10 cellular contexts compared by ENCODE assay signal in the genomic region with DNA sequence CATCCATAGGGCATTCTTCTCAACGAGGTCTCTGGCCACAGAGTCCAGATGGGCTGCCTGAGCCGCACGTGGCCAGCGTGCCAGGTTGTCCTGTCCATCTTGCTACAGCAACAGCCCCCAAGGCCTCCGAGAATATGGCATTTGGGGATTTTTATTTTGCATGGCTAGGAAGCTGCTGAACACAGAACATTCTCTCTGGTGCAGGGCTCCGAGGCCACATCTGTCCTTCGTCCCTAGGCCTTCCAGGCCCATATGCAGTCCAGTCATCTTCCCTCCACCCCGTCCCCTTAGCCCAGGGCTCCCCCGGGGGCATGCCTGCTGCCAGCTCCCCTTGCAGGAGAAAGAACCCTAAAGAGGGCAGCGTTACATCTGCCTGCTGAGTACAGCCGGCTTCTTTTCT. TPM values are rescaled to one million over a fixed set of nuclear protein-coding genes. Genes with fewer than 3 reads are reported as not detected.
DNase-seq lines count a peak whose midpoint lies in the region; ATAC-seq and TF ChIP-seq lines count a peak whose summit lies in the region.
"Had no signal": no experiment of that assay in that cellular context is flagged by ENCODE, and none has a peak within 500 bp of the region (broad histone marks: within the 10 kb centered on the region; RNA-seq: fewer than 3 reads in every experiment).

No MANE protein-coding gene starts in this region.

- peaks cover 43% of the 10 kb centered on the region for H3K4me1 Mint-ChIP-seq in activated CD4-positive, alpha-beta T cell treated with anti-CD3 and anti-CD28 coated beads for 36 hours

- H4K20me1 ChIP-seq in PC-3 (ENCODE audit: low read length) (peaks cover 11% of the 10 kb centered on the region; the same call in 1 of the 2 replicates), hepatocyte (ENCODE audit: insufficient read depth, poor library complexity, severe bottlenecking) (peaks cover 30% of the 10 kb centered on the region)

- no peak overlapping the region; the same call in 1 of the 2 replicates for H3K9ac ChIP-seq in PC-3 (ENCODE audit: low read length)

- no peak for TF ChIP-seq POLR2A in spleen (IDR thresholded peaks at IDR 0.05)

- in situ Hi-C loops in GM13977 (cut with MboI; ENCODE audit: low pct_unique_long_range_greater_than_20kb, low sequenced_read_pairs, unreplicated experiment): no loop called here

- no peak for ATAC-seq in activated CD4-positive, alpha-beta T cell treated with anti-CD3 and anti-CD28 coated beads for 36 hours
- no peak for ATAC-seq in PC-3

- peaks cover 7% of the 10 kb centered on the region for H3K36me3 Mint-ChIP-seq in activated CD4-positive, alpha-beta T cell treated with anti-CD3 and anti-CD28 coated beads for 36 hours (ENCODE audit: low read depth)

- no peaks in the 10 kb centered on the region for H3K27me3 ChIP-seq in PC-3 (ENCODE audit: low read length)
- H3K27me3 ChIP-seq in hepatocyte: no peaks in the 10 kb centered on the region
- no peaks in the 10 kb centered on the region for H3K27me3 ChIP-seq in spleen (replicated peaks in 1 of 7)

- H3K9me3 ChIP-seq in PC-3 (ENCODE audit: low read length) (no peaks in the 10 kb centered on the region), hepatocyte (ENCODE audit: low read depth) (no peaks in the 10 kb centered on the region), spleen (no peaks in the 10 kb centered on the region)

- DNase-seq in activated CD4-positive, alpha-beta T cell treated with anti-CD3 and anti-CD28 coated beads for 36 hours: no peak
- no peak for DNase-seq in activated CD4-positive, alpha-beta T cell treated with anti-CD3 and anti-CD28 coated beads for 1 hour
- DNase-seq in PC-3 (no peak), hepatocyte (ENCODE audit: low spot score) (no peak), spleen (peak; percentile 76), DMS79 treated with DMSO at 0.1 percent for 48 hours (lab: John Stamatoyannopoulos, UW) (no peak), GM13977 (ENCODE audit: low spot score) (no peak), NCI-H1930 (lab: John Stamatoyannopoulos, UW) (no peak)
- DNase-seq: NCI-H82 had no signal

- no peaks in the 10 kb centered on the region for H3K27me3 Mint-ChIP-seq in activated CD4-positive, alpha-beta T cell treated with anti-CD3 and anti-CD28 coated beads for 36 hours
- H3K27me3 Mint-ChIP-seq: B cell had no signal

- intact Hi-C loops in activated CD4-positive, alpha-beta T cell treated with anti-CD3 and anti-CD28 coated beads for 36 hours (cut with DNase I, micrococcal nuclease): loop anchor here (5.0 to 10.0 kb wide), 2 partner anchors 256 to 364 kb away; no protein-coding TSS in a partner anchor
- intact Hi-C loops in PC-3 (cut with micrococcal nuclease) (loop anchor here (5.0 kb wide), 1 partner anchor 131 kb away; no protein-coding TSS in a partner anchor), spleen (cut with DNase I; ENCODE audit: low total_unique reads) (no loop called here)

- CTCF ChIA-PET in activated CD4-positive, alpha-beta T cell treated with anti-CD3 and anti-CD28 coated beads for 36 hours (lab: Charles Lee): interaction anchor here (0.6 to 2.1 kb wide), 3 partner anchors 17 to 255 kb away, joined by 4 to 13 read pairs (median 5); no protein-coding TSS in a partner anchor
- CTCF ChIA-PET in PC-3 (lab: Charles Lee): no interaction called here

- peaks cover 61% of the 10 kb centered on the region for H3K79me2 ChIP-seq in PC-3 (ENCODE audit: low read length)
- peaks cover 62% of the 10 kb centered on the region for H3K79me2 ChIP-seq in hepatocyte

- H3K9me2 ChIP-seq in PC-3 (replicated peaks; ENCODE audit: low read length) (no peaks in the 10 kb centered on the region), hepatocyte (replicated peaks; ENCODE audit: insufficient read depth) (no peaks in the 10 kb centered on the region)

- H3K27ac Mint-ChIP-seq in activated CD4-positive, alpha-beta T cell treated with anti-CD3 and anti-CD28 coated beads for 36 hours: no peak overlapping the region

- H3K4me3 Mint-ChIP-seq in activated CD4-positive, alpha-beta T cell treated with anti-CD3 and anti-CD28 coated beads for 36 hours: peak overlapping the region; percentile 85

- no TSS peak for BruUV-seq in PC-3 (replicated peaks; lab: Mats Ljungman, UMichigan)

- TF ChIP-seq CTCF in PC-3 (conservative IDR thresholded peaks at IDR 0.05; ENCODE audit: low read depth, low read length) (no peak), hepatocyte (IDR thresholded peaks at IDR 0.05; ENCODE audit: poor library complexity) (no peak), spleen (IDR thresholded peaks at IDR 0.05 in 8 of 11, conservative IDR thresholded peaks at IDR 0.05 in 3 of 11) (no peak), GM13977 (IDR thresholded peaks at IDR 0.05; ENCODE audit: extremely low read depth, insufficient read depth, missing control alignments) (no peak)

- H3K4me3 ChIP-seq in PC-3 (ENCODE audit: low read length) (peak overlapping the region; percentile 77; the same call in 1 of the 2 replicates), hepatocyte (no peak overlapping the region), spleen (no peak overlapping the region)

- POLR2A ChIA-PET in activated CD4-positive, alpha-beta T cell treated with anti-CD3 and anti-CD28 coated beads for 36 hours (lab: Charles Lee): interaction anchor here (1.2 to 1.9 kb wide), 2 partner anchors 18 to 28 kb away, joined by 4 to 9 read pairs; no protein-coding TSS in a partner anchor
- POLR2A ChIA-PET in PC-3 (lab: Charles Lee; ENCODE audit: unreplicated experiment): no interaction called here

- no peaks in the 10 kb centered on the region for H3K9me3 Mint-ChIP-seq in activated CD4-positive, alpha-beta T cell treated with anti-CD3 and anti-CD28 coated beads for 36 hours (ENCODE audit: low read depth)

- no peak overlapping the region for H3K27ac ChIP-seq in PC-3 (ENCODE audit: low read length)
- H3K27ac ChIP-seq in hepatocyte: peak overlapping the region; percentile 76
- peak overlapping the region in 1 of 8 donors; percentile 83 for H3K27ac ChIP-seq in spleen

- H2AFZ ChIP-seq in PC-3 (ENCODE audit: low read length) (no peak overlapping the region), hepatocyte (no peak overlapping the region)

- H3K4me1 ChIP-seq in PC-3 (ENCODE audit: insufficient read depth, low read length) (peaks cover 15% of the 10 kb centered on the region), hepatocyte (ENCODE audit: insufficient read depth) (peaks cover 18% of the 10 kb centered on the region), spleen (peaks cover 20 to 71% (median 40%) of the 10 kb centered on the region in 6 donors)

- H3K4me2 ChIP-seq in PC-3 (ENCODE audit: low read length) (peak overlapping the region; percentile 100), hepatocyte (peak overlapping the region; percentile 87)

- no peaks in the 10 kb centered on the region for H3F3A ChIP-seq in PC-3 (ENCODE audit: low read length, unreplicated experiment)

- no peaks in the 10 kb centered on the region for H3K36me3 ChIP-seq in PC-3 (ENCODE audit: low read depth, low read length)
- H3K36me3 ChIP-seq in hepatocyte (replicated peaks; ENCODE audit: insufficient read depth, low read depth): no peaks in the 10 kb centered on the region
- H3K36me3 ChIP-seq in spleen: no peaks in the 10 kb centered on the region

- WGBS in hepatocyte (ENCODE audit: low lambda C conversion rate, missing lambda C conversion rate): 66% methylated on average over 11 of the region's 11 CpGs
- WGBS in spleen, 5 donors: 79 to 88% (median 86%) methylated on average over 11 of the region's 11 CpGs

RNA-seq across cellular contexts. Expression of a gene that starts 2.3 kb away (rescaled TPM):
- total RNA-seq in activated CD4-positive, alpha-beta T cell treated with anti-CD3 and anti-CD28 coated beads for 36 hours: 10 to 100 TPM; 25.4 to 30.4 TPM
- total RNA-seq in PC-3 (2014; rRNA removed): 8.5 and 20.0 TPM in 2 replicates
- 9.0 and 10.8 TPM in 2 replicates for total RNA-seq in hepatocyte
- polyA plus RNA-seq in hepatocyte: 9.3 and 9.5 TPM in 2 replicates
- total RNA-seq in spleen: 100 to 1,000 TPM in 2 of 7 donors, 10 to 100 TPM in 5; 58.0 to 122 (median 79.4) TPM
- 10 to 100 TPM in 1 of 3 donors, 1 to 10 TPM in 2; 3.2 to 10.1 (median 3.8) TPM for polyA plus RNA-seq in spleen
